24 cellular contexts compared by ENCODE assay signal in the genomic region with DNA sequence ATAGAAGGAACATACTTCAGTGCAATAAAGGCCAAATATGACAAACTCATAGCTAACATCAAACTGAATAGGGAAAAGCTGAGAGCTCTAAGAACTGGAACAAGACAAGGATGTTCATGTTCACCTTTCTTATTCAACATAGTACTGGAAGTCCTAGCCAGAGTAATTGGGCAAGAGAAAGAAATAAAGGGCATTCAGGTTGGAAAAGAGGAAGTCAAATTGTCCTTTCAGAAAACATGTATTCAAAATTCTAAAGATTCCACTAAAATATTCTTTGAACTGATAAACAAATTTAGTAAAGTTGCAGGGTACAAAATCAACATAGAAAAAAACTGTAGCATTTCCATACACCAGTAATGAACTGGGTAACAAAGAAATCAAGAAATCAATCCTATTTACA.
"Had no signal": no experiment of that assay in that cellular context is flagged by ENCODE, and none has a peak within 500 bp of the region (broad histone marks: within the 10 kb centered on the region; RNA-seq: fewer than 3 reads in every experiment).

No MANE protein-coding gene starts in this region.

- H3K4me3 Mint-ChIP-seq: immature natural killer cell; naive B cell; natural killer cell; nephron progenitor cell; neural progenitor cell; stimulated activated memory B cell treated with anti-CD40 and anti-IgM and Interleukin-4, amounts not matched to agents 10 μg/mL and 1 μg/mL and 100 μg/mL, for 72 hours; stimulated activated naive CD8-positive, alpha-beta T cell treated with anti-CD3 and anti-CD28 coated beads, Interleukin-15, amount 100 ng/mL, for 72 hours; type B pancreatic cell had no signal

- H3K9me3 Mint-ChIP-seq: natural killer cell had no signal

- DNase-seq: immature natural killer cell; kidney; left colon; left lung; lower lobe of right lung; mammary epithelial cell; mesenchymal stem cell; naive B cell; natural killer cell; nephron progenitor cell; occipital lobe; right lobe of liver; stimulated activated CD4-positive, alpha-beta T cell treated with anti-CD3 and anti-CD28 coated beads, Interleukin-1b, Interleukin-23, amount 100 ng/mL, for 48 hours; stimulated activated CD4-positive, alpha-beta T cell treated with anti-CD3 and anti-CD28 coated beads, Interleukin-2, amount 100 ng/mL, for 48 hours; stimulated activated CD4-positive, alpha-beta T cell treated with anti-CD3 and anti-CD28 coated beads, Interleukin-4, amount 100 ng/mL, for 4 hours; stimulated activated CD8-positive, alpha-beta memory T cell treated with anti-CD3 and anti-CD28 coated beads, Interleukin-4, amount 100 ng/mL, for 48 hours; stimulated activated naive CD4-positive, alpha-beta T cell treated with Interleukin-2 at 50 U/mL for 16 hours; stimulated activated naive CD8-positive, alpha-beta T cell treated with anti-CD3 and anti-CD28 coated beads, Interleukin-15, amount 100 ng/mL, for 72 hours; substantia nigra; uterus had no signal

- H3K4me1 Mint-ChIP-seq: immature natural killer cell, natural killer cell, nephron progenitor cell, neural progenitor cell had no signal

- H3K27ac Mint-ChIP-seq: immature natural killer cell; natural killer cell; nephron progenitor cell; neural progenitor cell; progenitor cell of endocrine pancreas; stimulated activated memory B cell treated with anti-CD40 and anti-IgM and Interleukin-4, amounts not matched to agents 10 μg/mL and 1 μg/mL and 100 μg/mL, for 72 hours; stimulated activated naive CD8-positive, alpha-beta T cell treated with anti-CD3 and anti-CD28 coated beads, Interleukin-15, amount 100 ng/mL, for 72 hours; type B pancreatic cell had no signal

- ATAC-seq: left colon; left lung; lower lobe of right lung; natural killer cell; right lobe of liver; stimulated activated memory B cell treated with anti-CD40 and anti-IgM and Interleukin-4, amounts not matched to agents 10 μg/mL and 1 μg/mL and 100 μg/mL, for 72 hours; stimulated activated naive CD8-positive, alpha-beta T cell treated with anti-CD3 and anti-CD28 coated beads, Interleukin-15, amount 100 ng/mL, for 72 hours had no signal

- H3K36me3 Mint-ChIP-seq: natural killer cell had no signal

- H3K27me3 Mint-ChIP-seq: naive B cell; progenitor cell of endocrine pancreas; stimulated activated memory B cell treated with anti-CD40 and anti-IgM and Interleukin-4, amounts not matched to agents 10 μg/mL and 1 μg/mL and 100 μg/mL, for 72 hours; stimulated activated naive CD8-positive, alpha-beta T cell treated with anti-CD3 and anti-CD28 coated beads, Interleukin-15, amount 100 ng/mL, for 72 hours; type B pancreatic cell had no signal
